ENCODE assay signal across 31 cellular contexts in the genomic region with DNA sequence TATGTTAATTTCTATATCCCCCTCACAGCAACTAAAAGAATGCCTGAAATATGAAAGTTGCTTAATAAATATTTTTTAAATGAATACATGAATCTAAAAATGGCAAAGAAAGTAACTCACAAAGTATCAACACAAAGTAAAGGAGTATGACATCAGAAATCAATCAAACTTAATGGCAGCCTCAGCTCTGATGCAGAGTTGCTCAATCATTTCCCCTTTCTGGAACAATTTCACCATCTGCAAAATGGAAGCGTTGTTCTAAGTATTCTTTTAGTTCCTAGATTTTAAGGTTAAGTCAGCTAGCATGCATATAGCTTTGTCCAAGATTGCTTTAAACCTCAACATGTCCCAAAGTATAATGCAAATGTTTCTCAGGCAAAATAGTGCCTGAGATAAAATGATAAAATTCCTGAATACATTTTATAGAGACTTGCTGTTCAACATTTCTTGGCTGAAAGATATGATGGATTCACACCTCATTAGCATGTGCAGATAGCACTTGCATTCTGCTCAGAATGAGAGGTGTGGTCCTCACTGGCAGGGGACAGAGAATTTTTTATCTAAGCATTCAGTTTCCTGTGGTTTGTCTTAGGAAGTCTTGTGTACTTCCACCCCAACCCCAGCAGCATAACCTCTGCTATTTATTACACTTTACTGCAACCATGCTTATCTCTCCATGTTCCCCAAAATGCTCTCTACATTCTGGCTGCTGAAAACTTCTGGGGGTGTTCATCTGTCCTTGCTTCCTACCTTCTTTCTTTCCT.
DNase-seq lines count a peak whose midpoint lies in the region; ATAC-seq and TF ChIP-seq lines count a peak whose summit lies in the region.
"Had no signal": no experiment of that assay in that cellular context is flagged by ENCODE, and none has a peak within 500 bp of the region (broad histone marks: within the 10 kb centered on the region; RNA-seq: fewer than 3 reads in every experiment).

No MANE protein-coding gene starts in this region.

- no peak overlapping the region for H2AK5ac ChIP-seq in mesenchymal stem cell (ENCODE audit: low read length, severe bottlenecking)

- H2AFZ ChIP-seq in mesenchymal stem cell (ENCODE audit: low read depth, low read length), result no peak overlapping the region
- H2AFZ ChIP-seq: GM23248 had no signal

- H3K36me3 ChIP-seq in upper lobe of right lung, result no peaks in the 10 kb centered on the region
- no peaks in the 10 kb centered on the region for H3K36me3 ChIP-seq in mesenchymal stem cell (ENCODE audit: control insufficient read depth in 1 of 2, insufficient read depth in 2 of 2, low read depth in 1 of 2, low read length in 2 of 2)
- H3K36me3 ChIP-seq: left ventricle myocardium inferior, Peyer's patch, sigmoid colon, tibial artery had no signal

- no peaks in the 10 kb centered on the region for H3K79me1 ChIP-seq in mesenchymal stem cell (replicated peaks; ENCODE audit: low read length, poor library complexity, severe bottlenecking)

- no peak overlapping the region for H3K9ac ChIP-seq in mesenchymal stem cell (ENCODE audit: low read length)
- H3K9ac ChIP-seq: GM23248 had no signal

- H2BK12ac ChIP-seq in mesenchymal stem cell (ENCODE audit: low read length in 2 of 2), result no peak overlapping the region

- H4K91ac ChIP-seq in mesenchymal stem cell (ENCODE audit: low read length), result no peak overlapping the region

- DNase-seq in KBM-7 (peak; percentile 87), SKM-1 (lab: John Stamatoyannopoulos, UW; ENCODE audit: unreplicated experiment) (peak; percentile 46), dermis blood vessel endothelial cell (peak; percentile 40), upper lobe of right lung (no peak), mesenchymal stem cell (no peak), GM13976 (ENCODE audit: low spot score) (no peak)
- DNase-seq: activated CD4-positive, alpha-beta T cell treated with anti-CD3 and anti-CD28 coated beads, Interleukin-2, amount 10 ng/mL, durations not matched to agents 7 days and 5 days; activated effector memory CD4-positive, alpha-beta T cell treated with Interleukin-2 at 50 U/mL for 16 hours; activated naive CD8-positive, alpha-beta T cell treated with anti-CD3 and anti-CD28 coated beads for 36 hours; C1 segment of cervical spinal cord; caudate nucleus; cortex of kidney; effector memory CD8-positive, alpha-beta T cell; foreskin fibroblast; GM23248; islet precursor cell; left ventricle myocardium inferior; NCI-H1105 treated with DMSO at 0.1 percent for 48 hours; NCI-H1930; NCI-H524; nucleus accumbens; Peyer's patch; psoas muscle; SHP77; sigmoid colon; stimulated activated CD4-positive, alpha-beta T cell treated with anti-CD3 and anti-CD28 coated beads, Interleukin-12 subunit alpha, Interleukin-12 subunit beta, amount 100 ng/mL, for 4 hours; stimulated activated CD4-positive, alpha-beta T cell treated with anti-CD3 and anti-CD28 coated beads, Interleukin-2, amount 100 ng/mL, for 48 hours; tibial artery had no signal

- H2BK15ac ChIP-seq in mesenchymal stem cell (ENCODE audit: low read depth, poor library complexity, severe bottlenecking), result no peak overlapping the region

- H4K8ac ChIP-seq in mesenchymal stem cell (ENCODE audit: low read length), result no peak overlapping the region

- ATAC-seq in upper lobe of right lung (peak; percentile 60), HG02970 (IDR thresholded peaks at IDR 0.05; ENCODE audit: low FRiP score, unreplicated experiment) (no peak)
- ATAC-seq: effector memory CD8-positive, alpha-beta T cell; HepG2; psoas muscle; WTC11 had no signal

- H2BK120ac ChIP-seq in mesenchymal stem cell (ENCODE audit: low read depth, low read length), result no peak overlapping the region

- H3K27ac ChIP-seq in upper lobe of right lung (no peak overlapping the region), mesenchymal stem cell (ENCODE audit: low read length, poor library complexity, severe bottlenecking) (no peak overlapping the region)
- H3K27ac ChIP-seq: GM23248, left ventricle myocardium inferior, Peyer's patch, psoas muscle, sigmoid colon, tibial artery had no signal

- no peak overlapping the region for H3K23ac ChIP-seq in mesenchymal stem cell (ENCODE audit: low read length in 2 of 2)

- in situ Hi-C loops in KBM-7 (cut with MboI; ENCODE audit: low pct_unique_long_range_greater_than_20kb, low sequenced_read_pairs), result no loop called here
- in situ Hi-C loops in GM13976 (cut with MboI; ENCODE audit: low sequenced_read_pairs, unreplicated experiment), result no loop called here

- H3K4ac ChIP-seq in mesenchymal stem cell (ENCODE audit: low read depth in 1 of 2, low read length in 2 of 2), result no peak overlapping the region

- H3K4me1 ChIP-seq in upper lobe of right lung, result no peaks in the 10 kb centered on the region
- no peaks in the 10 kb centered on the region for H3K4me1 ChIP-seq in mesenchymal stem cell (ENCODE audit: control insufficient read depth, insufficient read depth, low read depth, low read length)
- H3K4me1 ChIP-seq: left ventricle myocardium inferior, Peyer's patch, psoas muscle, sigmoid colon, tibial artery had no signal

- H3K27me3 ChIP-seq in upper lobe of right lung (no peaks in the 10 kb centered on the region), mesenchymal stem cell (ENCODE audit: control insufficient read depth in 1 of 2, insufficient read depth in 1 of 2, low read length in 2 of 2) (no peaks in the 10 kb centered on the region)
- H3K27me3 ChIP-seq: Peyer's patch, sigmoid colon, tibial artery had no signal

- no peak overlapping the region for H3K14ac ChIP-seq in mesenchymal stem cell (ENCODE audit: low read length in 2 of 2)

- H3K9me3 ChIP-seq in upper lobe of right lung, result no peaks in the 10 kb centered on the region
- no peaks in the 10 kb centered on the region for H3K9me3 ChIP-seq in mesenchymal stem cell (ENCODE audit: control insufficient read depth, low read length)
- H3K9me3 ChIP-seq: Peyer's patch, psoas muscle, sigmoid colon, tibial artery had no signal

- no peak overlapping the region for H3K4me2 ChIP-seq in mesenchymal stem cell (ENCODE audit: low read length, poor library complexity, severe bottlenecking)

- no peak overlapping the region for H3K4me3 ChIP-seq in upper lobe of right lung
- no peak overlapping the region for H3K4me3 ChIP-seq in mesenchymal stem cell (ENCODE audit: insufficient read depth in 1 of 2, low read depth in 1 of 2, low read length in 2 of 2)
- H3K4me3 ChIP-seq: GM23248, left ventricle myocardium inferior, Peyer's patch, psoas muscle, sigmoid colon, tibial artery had no signal

- no CpG with 5 or more reads among the region's 1 CpG for WGBS in mesenchymal stem cell

- peak overlapping the region in 1 of 2 experiments; percentile 19 for H3K18ac ChIP-seq in mesenchymal stem cell (ENCODE audit: low read depth in 1 of 2, low read length in 2 of 2)

- intact Hi-C loops in upper lobe of right lung (cut with DNase I), result no loop called here

- TF ChIP-seq CTCF in upper lobe of right lung (IDR thresholded peaks at IDR 0.05) (no peak), GM13976 (IDR thresholded peaks at IDR 0.05; ENCODE audit: borderline replicate concordance, control extremely low read depth, extremely low read depth, insufficient read depth, missing control alignments) (no peak)

- H2BK5ac ChIP-seq in mesenchymal stem cell (ENCODE audit: low read depth, low read length, poor library complexity, severe bottlenecking), result no peak overlapping the region

Comparison
In these comparisons a context has a peak if more than half of its experiments do, and no peak if none do; other contexts are left out.
1. DNase-seq: peak in KBM-7 (single experiment), SKM-1 (single experiment) and dermis blood vessel endothelial cell (single experiment); none in upper lobe of right lung (single experiment), mesenchymal stem cell (single experiment) and GM13976 (single experiment).